Comparison of ENCODE assay signal across 25 cellular contexts in the genomic region with DNA sequence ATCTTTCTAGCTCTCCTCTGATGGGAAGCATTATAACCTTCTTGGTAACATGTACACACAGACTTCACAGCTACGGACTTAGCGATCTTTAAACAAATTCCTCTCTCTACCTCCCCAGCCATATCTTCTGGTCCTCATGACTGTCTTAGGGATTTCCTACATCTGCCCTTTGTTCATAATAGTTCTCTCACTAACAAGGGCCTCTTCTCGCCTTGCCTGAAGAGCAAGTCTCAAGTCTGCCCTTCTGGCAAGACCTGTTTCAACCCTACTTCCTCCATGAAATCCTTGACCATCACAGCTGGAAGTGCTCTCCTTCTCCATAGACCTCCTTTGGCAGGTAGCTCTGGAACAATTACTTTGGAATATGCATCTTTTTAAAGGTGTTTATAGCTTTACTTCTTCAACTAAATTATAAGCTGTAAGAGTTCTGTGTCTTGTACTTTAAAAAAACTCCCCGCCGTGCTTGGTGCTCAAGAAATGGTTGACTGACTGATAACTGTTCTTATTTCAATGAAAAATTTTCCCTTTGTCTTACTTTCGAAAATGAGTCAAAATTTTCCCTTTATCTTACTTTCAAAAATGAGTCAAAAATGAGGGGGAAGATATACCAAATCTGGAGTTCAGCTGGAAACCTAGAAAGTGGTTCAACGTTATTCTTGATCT. TPM values are rescaled to one million over a fixed set of nuclear protein-coding genes. Genes with fewer than 3 reads are reported as not detected.
DNase-seq lines count a peak whose midpoint lies in the region; ATAC-seq and TF ChIP-seq lines count a peak whose summit lies in the region.
"Had no signal": no experiment of that assay in that cellular context is flagged by ENCODE, and none has a peak within 500 bp of the region (broad histone marks: within the 10 kb centered on the region; RNA-seq: fewer than 3 reads in every experiment).

No MANE protein-coding gene starts in this region.

- no peaks in the 10 kb centered on the region for H3K9me3 ChIP-seq in ascending aorta
- H3K9me3 ChIP-seq in naive thymus-derived CD4-positive, alpha-beta T cell (ENCODE audit: control insufficient read depth in 2 of 3, low read length in 3 of 3), result no peaks in the 10 kb centered on the region
- H3K9me3 ChIP-seq: BE2C, prostate gland, SJCRH30 had no signal

- peaks cover 39 to 60% of the 10 kb centered on the region in 2 donors for H3K36me3 ChIP-seq in ascending aorta
- H3K36me3 ChIP-seq in naive thymus-derived CD4-positive, alpha-beta T cell (ENCODE audit: control insufficient read depth in 2 of 3, insufficient read depth in 3 of 3, low read length in 3 of 3), result peaks cover 24 to 86% (median 46%) of the 10 kb centered on the region in 3 experiments

- CTCF ChIA-PET in naive thymus-derived CD4-positive, alpha-beta T cell (lab: Charles Lee), result interaction anchor here (0.7 kb wide), 1 partner anchor 16 kb away, joined by 3 read pairs; no protein-coding TSS in a partner anchor

- H3K36me3 Mint-ChIP-seq in activated T-cell treated with anti-CD3 and anti-CD28 coated beads, Interleukin-2, amount 50 U/mL, for 4 hours (ENCODE audit: insufficient read depth), result peaks cover 52% of the 10 kb centered on the region
- peaks cover 65% of the 10 kb centered on the region for H3K36me3 Mint-ChIP-seq in osteocyte (ENCODE audit: unreplicated experiment)
- peaks cover 16 to 59% (median 28%) of the 10 kb centered on the region in 5 donors for H3K36me3 Mint-ChIP-seq in naive thymus-derived CD4-positive, alpha-beta T cell

- no peaks in the 10 kb centered on the region for H3K27me3 ChIP-seq in ascending aorta
- no peaks in the 10 kb centered on the region for H3K27me3 ChIP-seq in naive thymus-derived CD4-positive, alpha-beta T cell (ENCODE audit: control insufficient read depth in 2 of 2, insufficient read depth in 2 of 2, low read length in 2 of 2)
- H3K27me3 ChIP-seq: BE2C, dorsolateral prefrontal cortex, SJCRH30 had no signal

- intact Hi-C loops in ascending aorta (cut with DNase I), result no loop called here
- intact Hi-C loops in naive thymus-derived CD4-positive, alpha-beta T cell (cut with micrococcal nuclease), result no loop called here

- peak; percentile 32 to 40 for ATAC-seq in activated T-cell treated with anti-CD3 and anti-CD28 coated beads, Interleukin-2, amount 50 U/mL, for 4 hours
- peak; percentile 63 for ATAC-seq in HG02610 (IDR thresholded peaks at IDR 0.05; ENCODE audit: unreplicated experiment)
- ATAC-seq in naive thymus-derived CD4-positive, alpha-beta T cell, result no peak

- H3K27ac ChIP-seq in ascending aorta, result peak overlapping the region; percentile 67 to 80
- H3K27ac ChIP-seq in naive thymus-derived CD4-positive, alpha-beta T cell (ENCODE audit: low read depth, low read length), result no peak overlapping the region
- H3K27ac ChIP-seq: prostate gland, SJCRH30 had no signal

- DNase-seq in activated T-cell treated with anti-CD3 and anti-CD28 coated beads, Interleukin-2, amount 50 U/mL, for 4 hours, result no peak
- no peak for DNase-seq in activated T-cell treated with anti-CD3 and anti-CD28 coated beads, Interleukin-2, amount 50 U/mL, for 1 hour
- DNase-seq in ascending aorta (ENCODE audit: low spot score in 2 of 2) (no peak), osteocyte (ENCODE audit: extremely low spot score, unreplicated experiment) (no peak), NCI-H345 treated with DMSO at 0.1 percent for 48 hours (lab: John Stamatoyannopoulos, UW; ENCODE audit: unreplicated experiment) (no peak)
- no peak for DNase-seq in naive thymus-derived CD4-positive, alpha-beta T cell
- no peak for DNase-seq in stimulated activated CD4-positive, alpha-beta T cell treated with anti-CD3 and anti-CD28 coated beads, Interleukin-15, amount 100 ng/mL, for 24 hours
- DNase-seq: activated CD4-positive, alpha-beta T cell treated with anti-CD3 and anti-CD28 coated beads for 1 hour; activated naive CD4-positive, alpha-beta T cell treated with Interleukin-2 at 50 U/mL for 16 hours; BE2C; DMS53; dorsolateral prefrontal cortex; glutamatergic neuron; GOT3; kidney; NCI-H1092 treated with DMSO at 0.1 percent for 48 hours; NCI-H1930; NCI-H69; SJCRH30; stimulated activated CD8-positive, alpha-beta memory T cell treated with anti-CD3 and anti-CD28 coated beads, Interleukin-4, amount 100 ng/mL, for 48 hours; substantia nigra had no signal

- no peak overlapping the region for H3K4me3 Mint-ChIP-seq in activated T-cell treated with anti-CD3 and anti-CD28 coated beads, Interleukin-2, amount 50 U/mL, for 4 hours
- H3K4me3 Mint-ChIP-seq in osteocyte (ENCODE audit: unreplicated experiment), result no peak overlapping the region
- H3K4me3 Mint-ChIP-seq in naive thymus-derived CD4-positive, alpha-beta T cell, result no peak overlapping the region
- H3K4me3 Mint-ChIP-seq: central memory CD8-positive, alpha-beta T cell had no signal

- H3K4me3 ChIP-seq in ascending aorta, result no peak overlapping the region
- no peak overlapping the region for H3K4me3 ChIP-seq in naive thymus-derived CD4-positive, alpha-beta T cell (ENCODE audit: low read length)
- H3K4me3 ChIP-seq: dorsolateral prefrontal cortex, lung, prostate gland, SJCRH30 had no signal

- no peaks in the 10 kb centered on the region for H3K27me3 Mint-ChIP-seq in activated T-cell treated with anti-CD3 and anti-CD28 coated beads, Interleukin-2, amount 50 U/mL, for 4 hours (ENCODE audit: low read depth)
- no peaks in the 10 kb centered on the region for H3K27me3 Mint-ChIP-seq in osteocyte (ENCODE audit: unreplicated experiment)
- no peaks in the 10 kb centered on the region for H3K27me3 Mint-ChIP-seq in naive thymus-derived CD4-positive, alpha-beta T cell
- H3K27me3 Mint-ChIP-seq: central memory CD8-positive, alpha-beta T cell had no signal

- TF ChIP-seq CTCF in ascending aorta (IDR thresholded peaks at IDR 0.05), result no peak
- TF ChIP-seq CTCF in osteocyte (IDR thresholded peaks at IDR 0.05), result no peak

- peak overlapping the region; percentile 19 for H3K27ac Mint-ChIP-seq in osteocyte (ENCODE audit: unreplicated experiment)
- peak overlapping the region in 2 of 9 donors; percentile 42 to 73 for H3K27ac Mint-ChIP-seq in naive thymus-derived CD4-positive, alpha-beta T cell

- H3K9me3 Mint-ChIP-seq in activated T-cell treated with anti-CD3 and anti-CD28 coated beads, Interleukin-2, amount 50 U/mL, for 4 hours, result no peaks in the 10 kb centered on the region
- H3K9me3 Mint-ChIP-seq in osteocyte (ENCODE audit: unreplicated experiment), result no peaks in the 10 kb centered on the region
- H3K9me3 Mint-ChIP-seq in naive thymus-derived CD4-positive, alpha-beta T cell, result no peaks in the 10 kb centered on the region
- H3K9me3 Mint-ChIP-seq: central memory CD8-positive, alpha-beta T cell had no signal

- peaks cover 11% of the 10 kb centered on the region for H3K4me1 Mint-ChIP-seq in activated T-cell treated with anti-CD3 and anti-CD28 coated beads, Interleukin-2, amount 50 U/mL, for 4 hours (ENCODE audit: low read depth)
- H3K4me1 Mint-ChIP-seq in osteocyte (ENCODE audit: unreplicated experiment), result peaks cover 33% of the 10 kb centered on the region
- peaks cover 0 to 4% (median 0%) of the 10 kb centered on the region in 7 donors for H3K4me1 Mint-ChIP-seq in naive thymus-derived CD4-positive, alpha-beta T cell
- H3K4me1 Mint-ChIP-seq: central memory CD8-positive, alpha-beta T cell had no signal

- POLR2A ChIA-PET in naive thymus-derived CD4-positive, alpha-beta T cell (lab: Charles Lee), result no interaction called here

- peaks cover 0 to 33% of the 10 kb centered on the region in 2 donors for H3K4me1 ChIP-seq in ascending aorta
- H3K4me1 ChIP-seq in naive thymus-derived CD4-positive, alpha-beta T cell (ENCODE audit: control insufficient read depth in 2 of 2, insufficient read depth in 2 of 2, low read length in 2 of 2), result no peaks in the 10 kb centered on the region
- H3K4me1 ChIP-seq: BE2C, prostate gland had no signal

RNA-seq across cellular contexts. Expression of gene SNX19, which starts 34.7 kb away (rescaled TPM):
- 10 to 100 TPM; 24.2 to 31.8 (median 30.9) TPM for total RNA-seq in activated T-cell treated with anti-CD3 and anti-CD28 coated beads, Interleukin-2, amount 50 U/mL, for 4 hours
- total RNA-seq in ascending aorta, result 137 TPM
- 68.4 and 71.1 TPM in 2 replicates for total RNA-seq in osteocyte
- 100 to 1,000 TPM in 1 of 5 experiments, 10 to 100 TPM in 4; 53.9 to 101 (median 57.1) TPM for total RNA-seq in naive thymus-derived CD4-positive, alpha-beta T cell
- 10 to 100 TPM; 24.8 to 28.7 TPM for polyA plus RNA-seq in naive thymus-derived CD4-positive, alpha-beta T cell
